Comparison of ENCODE assay signal across 8 cellular contexts in genomic region chr6:96522469-96523009, GRCh38. TPM values are rescaled to one million over a fixed set of nuclear protein-coding genes. Genes with fewer than 3 reads are reported as not detected.
A peak's percentile ranks its signal among the peaks of the same experiment; 100 is the strongest.
DNase-seq lines count a peak whose midpoint lies in the region; ATAC-seq and TF ChIP-seq lines count a peak whose summit lies in the region.

No MANE protein-coding gene starts in this region.

- H3K9me3 Mint-ChIP-seq in immature natural killer cell, result no peaks in the 10 kb centered on the region

- WGBS in HUES64, result 25% methylated on average over 5 of the region's 5 CpGs
- 0 to 2% (median 1%) methylated on average over 5 of the region's 5 CpGs for WGBS in stomach, 5 donors

- no peak for TF ChIP-seq POLR2A in stomach (IDR thresholded peaks at IDR 0.05)

- peak overlapping the region; percentile 93 to 100 (median 100) for H3K4me3 Mint-ChIP-seq in immature natural killer cell

- intact Hi-C loops in stomach (cut with DNase I; ENCODE audit: low total_unique reads), result no loop called here

- H3K27ac Mint-ChIP-seq in immature natural killer cell, result peak overlapping the region; percentile 97 to 100 (median 100)

- H3K4me3 ChIP-seq in HUES64 (ENCODE audit: low read length) (peak overlapping the region; percentile 87), stomach (peak overlapping the region; percentile 65 to 73 (median 70))

- H3K27ac ChIP-seq in HUES64 (ENCODE audit: low read depth, low read length), result peak overlapping the region; percentile 92
- H3K27ac ChIP-seq in stomach, result peak overlapping the region; percentile 92 to 99 (median 96)

- no peak for TF ChIP-seq EP300 in stomach (IDR thresholded peaks at IDR 0.05)

- H3K9me3 ChIP-seq in HUES64 (ENCODE audit: insufficient read depth, low read depth, low read length), result no peaks in the 10 kb centered on the region
- no peaks in the 10 kb centered on the region for H3K9me3 ChIP-seq in stomach

- H3K36me3 Mint-ChIP-seq in immature natural killer cell, result peaks cover 11 to 19% (median 12%) of the 10 kb centered on the region in 3 donors

- H3K27me3 ChIP-seq in HUES64 (ENCODE audit: insufficient read depth, low read length), result no peaks in the 10 kb centered on the region
- no peaks in the 10 kb centered on the region for H3K27me3 ChIP-seq in stomach

- H3K9ac ChIP-seq in HUES64 (ENCODE audit: low read depth, low read length), result peak overlapping the region; percentile 94

- no peak for TF ChIP-seq CTCF in stomach (IDR thresholded peaks at IDR 0.05)

- peaks cover 23 to 57% of the 10 kb centered on the region in 2 donors for H3K4me1 Mint-ChIP-seq in immature natural killer cell

- H3K36me3 ChIP-seq in HUES64 (ENCODE audit: insufficient read depth, low read length), result peaks cover 34% of the 10 kb centered on the region
- peaks cover 10 to 28% (median 25%) of the 10 kb centered on the region in 4 donors for H3K36me3 ChIP-seq in stomach

- DNase-seq in DMS 273 (lab: John Stamatoyannopoulos, UW; ENCODE audit: unreplicated experiment), result peak; percentile 50
- DNase-seq in DMS 273 treated with DMSO at 0.1 percent for 48 hours (lab: John Stamatoyannopoulos, UW), result no peak
- DNase-seq in amniotic epithelial cell (ENCODE audit: low read depth), result peak; percentile 27
- DNase-seq in immature natural killer cell, result peak in 1 of 3 donors; percentile 48
- no peak for DNase-seq in stomach
- no peak for DNase-seq in cerebellar nuclear complex (lab: John Stamatoyannopoulos, UW)

- peaks cover 13 to 16% (median 13%) of the 10 kb centered on the region in 3 donors for H3K27me3 Mint-ChIP-seq in immature natural killer cell (ENCODE audit: low read depth in 3 of 3)

- H3K4me1 ChIP-seq in HUES64 (ENCODE audit: insufficient read depth, low read length), result peaks cover 31% of the 10 kb centered on the region
- H3K4me1 ChIP-seq in stomach, result peaks cover 12 to 35% (median 26%) of the 10 kb centered on the region in 4 donors

- ATAC-seq in GM21515 (IDR thresholded peaks at IDR 0.05; ENCODE audit: unreplicated experiment), result peak; percentile 21

RNA-seq across cellular contexts. Expression of gene UFL1, which starts 0.9 kb away (rescaled TPM):
- 12.8 TPM for polyA plus RNA-seq in HUES64 (2013, experiment 1 of 2)
- polyA plus RNA-seq in HUES64 (2013, experiment 2 of 2), result 14.4 TPM
- polyA plus RNA-seq in immature natural killer cell (10 to 100 TPM; 11.3 to 19.8 (median 14.2) TPM), stomach (10 to 100 TPM in 1 of 3 donors, 1 to 10 TPM in 2; 5.3 to 11.4 (median 6.6) TPM)
- total RNA-seq in stomach, result 10 to 100 TPM; 13.6 to 53.4 (median 26.8) TPM

RNA-seq across cellular contexts. Expression of gene FHL5, which starts 40.4 kb away (rescaled TPM):
- polyA plus RNA-seq in HUES64 (2013, experiment 1 of 2), result not detected
- polyA plus RNA-seq in HUES64 (2013, experiment 2 of 2), result not detected
- polyA plus RNA-seq in immature natural killer cell (not detected), stomach (1 to 10 TPM; 1.1 to 4.0 (median 3.3) TPM)
- 10 to 100 TPM in 3 of 5 donors, 1 to 10 TPM in 1, not detected in 1; 4.9 to 25.1 (median 17.8) TPM for total RNA-seq in stomach

Comparison
In these comparisons a context has a peak if more than half of its experiments do, and no peak if none do; other contexts are left out.
1. DNase-seq: peak in DMS 273 (single experiment) and amniotic epithelial cell (single experiment); none in DMS 273 treated with DMSO at 0.1 percent for 48 hours (single experiment), stomach (single experiment) and cerebellar nuclear complex (0 of 2).